Comparison of ENCODE assay signal across 8 cellular contexts in the genomic region with DNA sequence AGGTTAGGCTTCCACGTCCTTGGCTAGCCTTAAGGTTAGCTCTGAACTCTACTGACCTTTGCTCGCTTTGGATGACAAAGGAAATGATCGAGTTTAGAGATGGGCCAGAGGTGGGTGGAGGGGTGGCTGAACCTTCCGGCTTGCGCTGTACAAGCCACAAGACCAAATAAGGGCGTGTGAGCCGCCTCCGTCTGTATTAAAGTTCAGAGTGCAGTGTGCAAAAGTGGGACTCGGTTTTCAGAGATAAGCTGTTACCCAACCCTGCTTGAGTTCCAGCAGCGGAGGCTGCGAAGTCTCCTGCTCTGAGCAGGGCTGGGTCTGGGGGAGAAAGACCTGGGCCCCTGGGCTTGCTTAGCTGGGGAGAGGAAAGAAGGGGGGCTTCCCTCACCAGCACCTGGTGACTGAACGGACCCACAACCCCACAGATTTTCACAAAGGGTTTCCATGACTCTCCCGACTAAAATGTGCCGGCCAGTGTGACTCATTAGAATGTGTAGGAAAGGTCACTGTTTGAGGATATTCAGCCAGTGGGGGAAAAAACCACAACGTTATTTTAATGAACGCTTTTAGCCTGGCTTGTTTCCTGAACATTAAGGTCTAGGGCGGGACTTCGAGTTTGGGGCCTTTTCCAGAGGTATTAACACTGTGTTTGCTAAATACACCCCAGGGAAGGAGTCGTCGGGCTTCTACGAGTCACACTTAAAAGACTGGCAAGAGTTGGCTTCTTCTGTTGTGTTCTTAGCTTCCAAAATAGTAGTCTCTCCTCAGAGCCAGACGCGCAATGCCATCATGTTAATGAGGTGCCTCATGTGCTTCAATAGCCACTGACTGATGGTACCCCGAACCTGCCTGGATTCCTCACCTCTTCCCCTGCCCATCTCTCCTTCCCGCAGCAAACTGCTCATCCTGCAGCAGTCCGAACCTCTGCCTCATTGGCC.
DNase-seq lines count a peak whose midpoint lies in the region; ATAC-seq and TF ChIP-seq lines count a peak whose summit lies in the region.

No MANE protein-coding gene starts in this region.

- WGBS in liver: 23% methylated on average over 26 of the region's 26 CpGs

- TF ChIP-seq RAD21 in liver (IDR thresholded peaks at IDR 0.05): peak; percentile 87 to 89

- DNase-seq in G401 (ENCODE audit: low spot score) (peak; percentile 12), KG1 (lab: John Stamatoyannopoulos, UW) (peak; percentile 42), coronary artery (ENCODE audit: low spot score) (peak; percentile 95), NCI-H146 (lab: John Stamatoyannopoulos, UW) (no peak)
- DNase-seq in activated CD4-positive, alpha-beta T cell treated with anti-CD3 and anti-CD28 coated beads for 24 hours (ENCODE audit: low read depth in 2 of 2): peak; percentile 41 to 60
- peak; percentile 47 to 78 (median 62) for DNase-seq in stimulated activated CD4-positive, alpha-beta T cell treated with anti-CD3 and anti-CD28 coated beads, TNF-alpha, amount 100 ng/mL, for 24 hours (ENCODE audit: low read depth in 3 of 3)

- no peaks in the 10 kb centered on the region for H3K36me3 ChIP-seq in liver (ENCODE audit: control insufficient read depth in 4 of 4, insufficient read depth in 3 of 4, low read depth in 1 of 4, low read length in 3 of 4)

- H3K4me1 ChIP-seq in liver (ENCODE audit: control insufficient read depth in 4 of 4, insufficient read depth in 4 of 4, low read length in 3 of 4): peaks cover 15 to 44% (median 24%) of the 10 kb centered on the region in 4 donors

- in situ Hi-C loops in G401 (cut with HindIII; ENCODE audit: low sequenced_read_pairs): no loop called here

- H3K4me3 ChIP-seq in coronary artery (peak overlapping the region; percentile 58), liver (ENCODE audit: low read depth in 1 of 3, low read length in 3 of 3) (no peak overlapping the region)

- H3K27me3 ChIP-seq in liver (ENCODE audit: control insufficient read depth in 4 of 4, insufficient read depth in 4 of 4, low read length in 3 of 4): no peaks in the 10 kb centered on the region

- peak overlapping the region; percentile 97 for H3K27ac ChIP-seq in coronary artery
- H3K27ac ChIP-seq in liver (ENCODE audit: low read depth in 1 of 2, low read length in 2 of 2): peak overlapping the region; percentile 93 to 95

- peak; percentile 78 for ATAC-seq in GM21825 (IDR thresholded peaks at IDR 0.05; ENCODE audit: unreplicated experiment)

- H3K9me3 ChIP-seq in liver (ENCODE audit: control insufficient read depth in 4 of 4, low read length in 3 of 4): no peaks in the 10 kb centered on the region

- TF ChIP-seq CTCF in coronary artery (IDR thresholded peaks at IDR 0.05) (no peak), liver (IDR thresholded peaks at IDR 0.05; ENCODE audit: low read depth, low read length, missing input control) (no peak)

- H3K9ac ChIP-seq in liver (ENCODE audit: low read depth in 1 of 2, low read length in 2 of 2): peak overlapping the region; percentile 34 to 88

TF ChIP-seq in liver, 16 proteins besides CTCF, POLR2A, EP300 and RAD21:
- TF ChIP-seq SP1 (IDR thresholded peaks at IDR 0.05) (peak; percentile 98), JUND (IDR thresholded peaks at IDR 0.05) (peak; percentile 80 to 89), FOXA2 (IDR thresholded peaks at IDR 0.05) (peak; percentile 63), HNF4A (conservative IDR thresholded peaks at IDR 0.05) (peak; percentile 88 to 95), HNF4G (IDR thresholded peaks at IDR 0.05) (peak; percentile 72), MAX (IDR thresholded peaks at IDR 0.05) (peak; percentile 77), FOXA1 (IDR thresholded peaks at IDR 0.05) (peak; percentile 30), ATF3 (IDR thresholded peaks at IDR 0.05) (peak; percentile 26), EGR1 (IDR thresholded peaks at IDR 0.05; ENCODE audit: low read depth in 2 of 2) (peak; percentile 82 to 85), TAF1 (conservative IDR thresholded peaks at IDR 0.05) (peak; percentile 73), NR2F2 (IDR thresholded peaks at IDR 0.05) (peak; percentile 95), ZBTB33 (IDR thresholded peaks at IDR 0.05) (peak; percentile 80), YY1 (IDR thresholded peaks at IDR 0.05) (peak; percentile 76), RXRA (IDR thresholded peaks at IDR 0.05) (peak; percentile 99), GABPA (IDR thresholded peaks at IDR 0.05 in 1 of 2, conservative IDR thresholded peaks at IDR 0.05 in 1 of 2) (peak in 1 of 2 donors; percentile 68)
- TF ChIP-seq, protein P1, sequence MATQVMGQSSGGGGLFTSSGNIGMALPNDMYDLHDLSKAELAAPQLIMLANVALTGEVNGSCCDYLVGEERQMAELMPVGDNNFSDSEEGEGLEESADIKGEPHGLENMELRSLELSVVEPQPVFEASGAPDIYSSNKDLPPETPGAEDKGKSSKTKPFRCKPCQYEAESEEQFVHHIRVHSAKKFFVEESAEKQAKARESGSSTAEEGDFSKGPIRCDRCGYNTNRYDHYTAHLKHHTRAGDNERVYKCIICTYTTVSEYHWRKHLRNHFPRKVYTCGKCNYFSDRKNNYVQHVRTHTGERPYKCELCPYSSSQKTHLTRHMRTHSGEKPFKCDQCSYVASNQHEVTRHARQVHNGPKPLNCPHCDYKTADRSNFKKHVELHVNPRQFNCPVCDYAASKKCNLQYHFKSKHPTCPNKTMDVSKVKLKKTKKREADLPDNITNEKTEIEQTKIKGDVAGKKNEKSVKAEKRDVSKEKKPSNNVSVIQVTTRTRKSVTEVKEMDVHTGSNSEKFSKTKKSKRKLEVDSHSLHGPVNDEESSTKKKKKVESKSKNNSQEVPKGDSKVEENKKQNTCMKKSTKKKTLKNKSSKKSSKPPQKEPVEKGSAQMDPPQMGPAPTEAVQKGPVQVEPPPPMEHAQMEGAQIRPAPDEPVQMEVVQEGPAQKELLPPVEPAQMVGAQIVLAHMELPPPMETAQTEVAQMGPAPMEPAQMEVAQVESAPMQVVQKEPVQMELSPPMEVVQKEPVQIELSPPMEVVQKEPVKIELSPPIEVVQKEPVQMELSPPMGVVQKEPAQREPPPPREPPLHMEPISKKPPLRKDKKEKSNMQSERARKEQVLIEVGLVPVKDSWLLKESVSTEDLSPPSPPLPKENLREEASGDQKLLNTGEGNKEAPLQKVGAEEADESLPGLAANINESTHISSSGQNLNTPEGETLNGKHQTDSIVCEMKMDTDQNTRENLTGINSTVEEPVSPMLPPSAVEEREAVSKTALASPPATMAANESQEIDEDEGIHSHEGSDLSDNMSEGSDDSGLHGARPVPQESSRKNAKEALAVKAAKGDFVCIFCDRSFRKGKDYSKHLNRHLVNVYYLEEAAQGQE (IDR thresholded peaks at IDR 0.05): peak; percentile 93
